In the genomic region with DNA sequence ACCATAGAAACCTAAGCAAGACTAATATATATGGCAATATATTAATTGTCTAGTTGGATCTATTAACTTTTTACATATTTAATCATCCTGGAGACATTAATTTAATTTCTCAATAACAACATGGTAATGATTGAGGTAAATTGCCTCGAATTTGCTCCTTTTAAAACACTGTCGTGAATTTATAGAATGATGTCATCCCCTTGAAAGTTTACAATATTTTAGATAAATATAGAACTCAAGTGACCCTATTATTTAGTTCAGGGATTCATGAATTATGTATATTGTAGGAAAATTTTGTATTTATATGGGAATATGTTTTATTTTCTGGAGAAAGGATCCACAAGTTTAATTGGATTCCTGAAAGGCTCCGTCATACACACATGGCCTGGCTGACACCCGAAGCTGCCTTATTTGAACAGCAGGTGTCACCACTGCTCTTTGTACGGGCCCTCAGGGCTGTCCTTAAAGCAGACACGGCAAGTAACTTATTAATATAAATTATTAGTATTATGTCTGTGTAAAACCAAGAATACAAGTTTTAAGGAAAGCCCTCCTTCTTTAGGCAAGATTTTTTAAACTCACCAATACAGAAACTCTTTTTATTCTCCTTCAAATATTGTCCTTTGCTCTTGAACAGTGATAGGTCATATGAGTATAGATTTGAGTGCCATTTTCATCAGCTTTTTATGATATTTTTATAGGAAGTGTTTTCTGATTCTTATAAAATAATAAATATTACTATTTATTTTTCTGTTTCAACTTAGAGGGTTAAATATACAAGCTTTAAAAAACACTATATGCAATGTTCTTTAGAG, we compare ENCODE assay signal across 8 cellular contexts. TPM values are rescaled to one million over a fixed set of nuclear protein-coding genes. Genes with fewer than 3 reads are reported as not detected.
DNase-seq lines count a peak whose midpoint lies in the region; ATAC-seq and TF ChIP-seq lines count a peak whose summit lies in the region.

No MANE protein-coding gene starts in this region.

- H3K4me3 ChIP-seq in endodermal cell (ENCODE audit: low read length) (no peak overlapping the region), muscle layer of colon (ENCODE audit: low read depth in 1 of 2, low read length in 2 of 2) (no peak overlapping the region)

- ATAC-seq in GM19452 (IDR thresholded peaks at IDR 0.05; ENCODE audit: unreplicated experiment) (peak; percentile 43), HG03521 (IDR thresholded peaks at IDR 0.05; ENCODE audit: unreplicated experiment) (peak; percentile 42)

- H3K36me3 ChIP-seq in endodermal cell (ENCODE audit: control insufficient read depth, insufficient read depth, low read length) (peaks cover 15% of the 10 kb centered on the region), muscle layer of colon (ENCODE audit: insufficient read depth, low read length) (peaks cover 5% of the 10 kb centered on the region)

- WGBS in endodermal cell (ENCODE audit: insufficient coverage in 1 of 2, insufficient read length in 1 of 2), 2 experiments = 40 to 43% methylated on average over 1 to 5 of the region's 6 CpGs

- H3K4me1 ChIP-seq in endodermal cell (ENCODE audit: control insufficient read depth, insufficient read depth, low read length) (no peaks in the 10 kb centered on the region), muscle layer of colon (ENCODE audit: insufficient read depth, low read length) (peaks cover 13% of the 10 kb centered on the region)

- H3K4me3 Mint-ChIP-seq in endodermal cell = no peak overlapping the region

- no peak overlapping the region for H3K27ac Mint-ChIP-seq in endodermal cell

- peaks cover 10% of the 10 kb centered on the region for H3K36me3 Mint-ChIP-seq in endodermal cell (ENCODE audit: low read depth)

- H3K9ac ChIP-seq in endodermal cell (ENCODE audit: extremely low read depth, low read length, poor library complexity, severe bottlenecking) (no peak overlapping the region), muscle layer of colon (ENCODE audit: low read length) (no peak overlapping the region)

- no peaks in the 10 kb centered on the region for H3K27me3 ChIP-seq in endodermal cell (ENCODE audit: control insufficient read depth, insufficient read depth, low read length, poor library complexity, severe bottlenecking)
- H3K27me3 ChIP-seq in muscle layer of colon (ENCODE audit: control insufficient read depth in 1 of 2, insufficient read depth in 2 of 2, low read length in 2 of 2) = no peaks in the 10 kb centered on the region

- peaks cover 9% of the 10 kb centered on the region for H3K4me1 Mint-ChIP-seq in endodermal cell

- no peak overlapping the region for H3K27ac ChIP-seq in endodermal cell (ENCODE audit: low read depth, low read length)
- peak overlapping the region; percentile 39 for H3K27ac ChIP-seq in muscle layer of colon (ENCODE audit: low read depth, low read length)

- TF ChIP-seq CTCF in endodermal cell (conservative IDR thresholded peaks at IDR 0.05) = peak; percentile 95

- H3K27me3 Mint-ChIP-seq in endodermal cell (ENCODE audit: insufficient read depth) = peaks cover 3% of the 10 kb centered on the region

- H3K9me3 ChIP-seq in endodermal cell (ENCODE audit: control insufficient read depth, low read length) (no peaks in the 10 kb centered on the region), muscle layer of colon (ENCODE audit: low read length) (no peaks in the 10 kb centered on the region)

- no peaks in the 10 kb centered on the region for H3K9me3 Mint-ChIP-seq in endodermal cell

- DNase-seq in COLO829 (ENCODE audit: low spot score) = peak; percentile 85
- DNase-seq in NCI-H82 treated with DMSO at 0.1 percent for 48 hours (lab: John Stamatoyannopoulos, UW; ENCODE audit: unreplicated experiment) = peak; percentile 23
- DNase-seq in activated CD8-positive, alpha-beta memory T cell treated with anti-CD3 and anti-CD28 coated beads for 24 hours = peak; percentile 82
- peak; percentile 89 for DNase-seq in endodermal cell
- DNase-seq in stimulated activated CD8-positive, alpha-beta memory T cell treated with anti-CD3 and anti-CD28 coated beads, Interleukin-7, amount 100 ng/mL, for 1 hour (ENCODE audit: low read depth in 2 of 2) = peak; percentile 32

RNA-seq across cellular contexts. Expression of gene PLRG1, which starts 1.9 kb away (rescaled TPM):
- total RNA-seq in endodermal cell = 100 to 1,000 TPM; 132 to 235 TPM
- 93.5 TPM for polyA plus RNA-seq in endodermal cell (2013, experiment 1 of 2)
- polyA plus RNA-seq in endodermal cell (2013, experiment 2 of 2) = 98.4 TPM

RNA-seq across cellular contexts. Expression of gene FGB, which starts 10.7 kb away (rescaled TPM):
- under 1 TPM in 1 of 2 donors, not detected in 1; 0.55 TPM for total RNA-seq in endodermal cell
- polyA plus RNA-seq in endodermal cell (2013, experiment 1 of 2) = 2.6 TPM
- polyA plus RNA-seq in endodermal cell (2013, experiment 2 of 2) = 0.79 TPM

RNA-seq across cellular contexts. Expression of gene FGA, which starts 38.5 kb away (rescaled TPM):
- total RNA-seq in endodermal cell = 1 to 10 TPM; 3.1 to 3.7 TPM
- 1.5 TPM for polyA plus RNA-seq in endodermal cell (2013, experiment 1 of 2)
- polyA plus RNA-seq in endodermal cell (2013, experiment 2 of 2) = 0.70 TPM

Comparison
In these comparisons a context has a peak if more than half of its experiments do, and no peak if none do; other contexts are left out.
1. DNase-seq: peak in every context shown above with its lines; median percentile 89 in endodermal cell; 85 in COLO829; 82 in activated CD8-positive, alpha-beta memory T cell treated with anti-CD3 and anti-CD28 coated beads for 24 hours; 32 in stimulated activated CD8-positive, alpha-beta memory T cell treated with anti-CD3 and anti-CD28 coated beads, Interleukin-7, amount 100 ng/mL, for 1 hour; 23 in NCI-H82 treated with DMSO at 0.1 percent for 48 hours.